ENCODE assay signal across 19 cellular contexts in genomic region chr20:47758517-47759450, GRCh38.
"Had no signal": no experiment of that assay in that cellular context is flagged by ENCODE, and none has a peak within 500 bp of the region (broad histone marks: within the 10 kb centered on the region; RNA-seq: fewer than 3 reads in every experiment).

No MANE protein-coding gene starts in this region.

- H3K9me3 ChIP-seq: heart left ventricle, lower lobe of right lung, psoas muscle, thoracic aorta had no signal

- H3K4me3 Mint-ChIP-seq: activated CD8-positive, alpha-beta memory T cell treated with anti-CD3 and anti-CD28 coated beads, Interleukin-2, amount 10 ng/mL, durations not matched to agents 7 days and 5 days; endodermal cell; immature natural killer cell; mesothelial cell of epicardium; stimulated activated naive CD8-positive, alpha-beta T cell treated with anti-CD3 and anti-CD28 coated beads, Interleukin-15, amount 100 ng/mL, for 72 hours had no signal

- H3K36me3 Mint-ChIP-seq: activated CD8-positive, alpha-beta memory T cell treated with anti-CD3 and anti-CD28 coated beads, Interleukin-2, amount 10 ng/mL, durations not matched to agents 7 days and 5 days; immature natural killer cell had no signal

- H3K4me1 Mint-ChIP-seq: activated CD8-positive, alpha-beta memory T cell treated with anti-CD3 and anti-CD28 coated beads, Interleukin-2, amount 10 ng/mL, durations not matched to agents 7 days and 5 days; immature natural killer cell had no signal

- H3K27ac ChIP-seq: cardiac muscle cell, dorsolateral prefrontal cortex, heart left ventricle, lower lobe of right lung, psoas muscle, thoracic aorta had no signal

- H3K27me3 ChIP-seq: cardiac muscle cell had no signal

- H3K27ac Mint-ChIP-seq: activated CD8-positive, alpha-beta memory T cell treated with anti-CD3 and anti-CD28 coated beads, Interleukin-2, amount 10 ng/mL, durations not matched to agents 7 days and 5 days; activated T-helper 2 cell treated with anti-CD3 and anti-CD28 coated beads, Interferon-gamma antibody, Interleukin-2, Interleukin-4, amounts not matched to agents 10 μg/mL and 5 μg/mL and 100 μg/mL, durations not matched to agents 14 hours and 24 hours and 36 hours; endodermal cell; immature natural killer cell; mesothelial cell of epicardium; stimulated activated naive CD8-positive, alpha-beta T cell treated with anti-CD3 and anti-CD28 coated beads, Interleukin-15, amount 100 ng/mL, for 72 hours had no signal

- H3K4me1 ChIP-seq: psoas muscle had no signal

- H3K4me3 ChIP-seq: cardiac muscle cell, heart left ventricle, lower lobe of right lung, psoas muscle, thoracic aorta had no signal

- ATAC-seq: activated CD4-positive, CD25-positive, alpha-beta regulatory T cell treated with anti-CD3 and anti-CD28 coated beads, Interleukin-2, amount 50 U/mL, for 24 hours; activated CD8-positive, alpha-beta memory T cell treated with anti-CD3 and anti-CD28 coated beads, Interleukin-2, amount 10 ng/mL, durations not matched to agents 7 days and 5 days; heart left ventricle; left cardiac atrium; lower lobe of right lung; psoas muscle; sciatic nerve; stimulated activated naive CD8-positive, alpha-beta T cell treated with anti-CD3 and anti-CD28 coated beads, Interleukin-15, amount 100 ng/mL, for 72 hours had no signal

- DNase-seq: activated CD4-positive, alpha-beta T cell treated with anti-CD3 and anti-CD28 coated beads, Interleukin-2, amount 50 U/mL, for 1 hour; activated CD8-positive, alpha-beta memory T cell treated with anti-CD3 and anti-CD28 coated beads, Interleukin-2, amount 10 ng/mL, durations not matched to agents 7 days and 5 days; activated naive CD4-positive, alpha-beta T cell treated with anti-CD3 and anti-CD28 coated beads, Interleukin-2, amount 50 U/mL, for 16 hours; activated T-cell treated with anti-CD3 and anti-CD28 coated beads, Interleukin-2, amount 50 U/mL, for 1 hour; dorsolateral prefrontal cortex; endodermal cell; heart left ventricle; immature natural killer cell; left cardiac atrium; lower lobe of right lung; psoas muscle; stimulated activated naive CD8-positive, alpha-beta T cell treated with anti-CD3 and anti-CD28 coated beads, Interleukin-15, amount 100 ng/mL, for 72 hours; T-helper 9 cell had no signal

- H3K9me3 Mint-ChIP-seq: activated T-helper 2 cell treated with anti-CD3 and anti-CD28 coated beads, Interferon-gamma antibody, Interleukin-2, Interleukin-4, amounts not matched to agents 10 μg/mL and 5 μg/mL and 100 μg/mL, durations not matched to agents 14 hours and 24 hours and 36 hours; endodermal cell; immature natural killer cell; mesothelial cell of epicardium; stimulated activated naive CD8-positive, alpha-beta T cell treated with anti-CD3 and anti-CD28 coated beads, Interleukin-15, amount 100 ng/mL, for 72 hours had no signal

- H3K36me3 ChIP-seq: cardiac muscle cell, lower lobe of right lung, thoracic aorta had no signal
